In the genomic region with DNA sequence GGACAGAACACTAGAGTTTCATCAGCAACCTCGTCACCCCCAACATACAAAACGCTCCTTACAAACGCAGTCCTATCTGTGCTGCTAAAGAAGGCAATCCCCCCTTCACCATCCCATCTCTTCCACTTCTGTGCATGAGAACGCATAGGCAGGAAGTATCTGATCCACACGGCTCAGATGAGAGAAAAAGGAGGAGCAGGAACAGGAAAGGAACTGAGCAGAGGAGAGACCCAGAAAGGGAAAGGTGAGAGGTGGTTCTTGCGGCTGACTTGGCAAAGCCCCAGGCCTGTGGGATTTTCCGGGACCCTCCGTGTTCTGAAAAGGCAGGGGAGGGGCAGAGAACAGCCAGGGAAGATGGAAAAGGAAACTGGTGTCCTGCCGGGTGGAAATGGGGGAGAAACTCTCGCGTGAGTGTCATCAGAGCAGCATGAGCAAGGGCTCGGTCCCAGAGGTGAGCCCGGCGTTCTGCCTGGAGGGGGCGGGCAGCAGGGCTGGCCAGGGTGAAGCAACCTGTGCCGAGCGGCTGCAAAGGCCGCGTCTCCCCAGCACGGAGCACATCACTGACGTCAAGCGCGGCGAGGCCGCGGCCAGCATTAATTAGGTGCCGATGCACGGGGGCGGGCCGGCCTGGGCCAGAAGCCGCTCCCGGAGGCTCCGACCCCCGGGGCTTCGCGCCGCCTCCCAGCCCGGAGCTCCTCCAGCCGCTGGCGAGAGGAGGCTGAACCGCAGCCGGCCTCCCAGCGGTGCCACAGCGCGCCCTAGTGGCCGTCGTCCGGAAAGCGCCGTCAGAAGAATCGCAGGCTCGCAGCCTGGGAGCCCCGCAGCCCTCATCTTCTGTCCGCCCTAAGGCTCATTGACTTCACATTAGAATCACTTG, we compare ENCODE assay signal across 8 cellular contexts. TPM values are rescaled to one million over a fixed set of nuclear protein-coding genes. Genes with fewer than 3 reads are reported as not detected.
DNase-seq lines count a peak whose midpoint lies in the region; ATAC-seq, FAIRE-seq and TF ChIP-seq lines count a peak whose summit lies in the region.

No MANE protein-coding gene starts in this region.

- H3K9me3 ChIP-seq in right cardiac atrium (ENCODE audit: control insufficient read depth, low read length): no peaks in the 10 kb centered on the region
- H3K9me3 ChIP-seq in vagina: no peaks in the 10 kb centered on the region

- WGBS in right cardiac atrium: 2% methylated on average over 54 of the region's 54 CpGs

- no peaks in the 10 kb centered on the region for H3K36me3 ChIP-seq in rectal smooth muscle tissue (ENCODE audit: control insufficient read depth, insufficient read depth, low read length)
- H3K36me3 ChIP-seq in vagina: no peaks in the 10 kb centered on the region

- H3K27ac ChIP-seq in right cardiac atrium (ENCODE audit: low read length): no peak overlapping the region
- H3K27ac ChIP-seq in rectal smooth muscle tissue (ENCODE audit: low read depth, low read length): peak overlapping the region; percentile 65
- H3K27ac ChIP-seq in vagina: peak overlapping the region; percentile 63

- H3K27ac Mint-ChIP-seq in T-helper 1 cell treated with Interleukin-12 subunit alpha and Interleukin-12 subunit beta and Interleukin-4 antibody, amounts not matched to agents 30 μg/mL and 1 μg/mL, for 36 hours: peak overlapping the region; percentile 70

- H3K4me1 ChIP-seq in right cardiac atrium (ENCODE audit: control insufficient read depth, insufficient read depth, low read length) (peaks cover 2% of the 10 kb centered on the region), rectal smooth muscle tissue (ENCODE audit: control insufficient read depth, insufficient read depth, low read length) (peaks cover 21% of the 10 kb centered on the region), vagina (peaks cover 45% of the 10 kb centered on the region)

- peak; percentile 92 for FAIRE-seq in GM12892 (lab: Jason Lieb, UNC)

- H3K27me3 ChIP-seq in right cardiac atrium (ENCODE audit: control insufficient read depth, insufficient read depth) (no peaks in the 10 kb centered on the region), rectal smooth muscle tissue (ENCODE audit: control insufficient read depth, insufficient read depth, low read length) (peaks cover 3% of the 10 kb centered on the region), vagina (no peaks in the 10 kb centered on the region)

- peak overlapping the region; percentile 80 for H3K4me3 Mint-ChIP-seq in T-helper 1 cell treated with Interleukin-12 subunit alpha and Interleukin-12 subunit beta and Interleukin-4 antibody, amounts not matched to agents 30 μg/mL and 1 μg/mL, for 36 hours

- H3K9me3 Mint-ChIP-seq in T-helper 1 cell treated with Interleukin-12 subunit alpha and Interleukin-12 subunit beta and Interleukin-4 antibody, amounts not matched to agents 30 μg/mL and 1 μg/mL, for 36 hours: peaks cover 26% of the 10 kb centered on the region

- ATAC-seq in HG02763 (IDR thresholded peaks at IDR 0.05; ENCODE audit: unreplicated experiment): peak; percentile 70
- peak; percentile 91 to 95 for ATAC-seq in right cardiac atrium

- TF ChIP-seq CTCF in vagina (IDR thresholded peaks at IDR 0.05): peak; percentile 48 to 97 (median 90)

- H3K9ac ChIP-seq in rectal smooth muscle tissue (ENCODE audit: low read length): peak overlapping the region; percentile 63

- intact Hi-C loops in right cardiac atrium (cut with DNase I): loop anchor here (2.0 to 10.0 kb wide), 7 partner anchors 173 to 533 kb away; a partner anchor contains a TSS
- intact Hi-C loops in vagina (cut with DNase I): loop anchor here (2.0 to 5.0 kb wide), 2 partner anchors 181 to 313 kb away; no protein-coding TSS in a partner anchor

- peaks cover 23% of the 10 kb centered on the region for H3K36me3 Mint-ChIP-seq in T-helper 1 cell treated with Interleukin-12 subunit alpha and Interleukin-12 subunit beta and Interleukin-4 antibody, amounts not matched to agents 30 μg/mL and 1 μg/mL, for 36 hours (ENCODE audit: low read depth)

- DNase-seq in GM12892 (ENCODE audit: insufficient read length) (peak; percentile 93), NCI-H128 (lab: John Stamatoyannopoulos, UW; ENCODE audit: unreplicated experiment) (peak; percentile 57), amygdala (lab: John Stamatoyannopoulos, UW) (peak in 54 of 56 donors; percentile 13 to 88 (median 65)), right cardiac atrium (peak; percentile 93 to 96 (median 95)), vagina (ENCODE audit: extremely low spot score in 2 of 2) (peak in 1 of 2 donors; percentile 96)

- TF ChIP-seq POLR2A in GM12892 (IDR thresholded peaks at IDR 0.05; ENCODE audit: low read depth, low read length) (no peak), vagina (IDR thresholded peaks at IDR 0.05) (no peak)

- peaks cover 46% of the 10 kb centered on the region for H3K4me1 Mint-ChIP-seq in T-helper 1 cell treated with Interleukin-12 subunit alpha and Interleukin-12 subunit beta and Interleukin-4 antibody, amounts not matched to agents 30 μg/mL and 1 μg/mL, for 36 hours (ENCODE audit: low read depth)

- peaks cover 14% of the 10 kb centered on the region for H3K27me3 Mint-ChIP-seq in T-helper 1 cell treated with Interleukin-12 subunit alpha and Interleukin-12 subunit beta and Interleukin-4 antibody, amounts not matched to agents 30 μg/mL and 1 μg/mL, for 36 hours (ENCODE audit: low read depth)

- H3K4me3 ChIP-seq in right cardiac atrium (ENCODE audit: low read length) (peak overlapping the region; percentile 41), rectal smooth muscle tissue (ENCODE audit: low read length) (peak overlapping the region; percentile 72), vagina (peak overlapping the region; percentile 41 to 46)

RNA-seq across cellular contexts. Expression of a gene that starts 35.8 kb away (rescaled TPM):
- not detected for polyA plus RNA-seq in GM12892 (2012; ENCODE audit: missing spikeins)
- total RNA-seq in right cardiac atrium (not detected), vagina (not detected)
- polyA plus RNA-seq in right cardiac atrium: 0.07 TPM

RNA-seq across cellular contexts. Expression of a gene that starts 54.2 kb away (rescaled TPM):
- polyA plus RNA-seq in GM12892 (2012; ENCODE audit: missing spikeins): not detected
- total RNA-seq in right cardiac atrium: under 1 TPM in 3 of 4 donors, not detected in 1; 0.03 to 0.06 (median 0.06) TPM
- 0.07 TPM for polyA plus RNA-seq in right cardiac atrium
- not detected for total RNA-seq in vagina
